ENCODE assay signal across 22 cellular contexts in the genomic region with DNA sequence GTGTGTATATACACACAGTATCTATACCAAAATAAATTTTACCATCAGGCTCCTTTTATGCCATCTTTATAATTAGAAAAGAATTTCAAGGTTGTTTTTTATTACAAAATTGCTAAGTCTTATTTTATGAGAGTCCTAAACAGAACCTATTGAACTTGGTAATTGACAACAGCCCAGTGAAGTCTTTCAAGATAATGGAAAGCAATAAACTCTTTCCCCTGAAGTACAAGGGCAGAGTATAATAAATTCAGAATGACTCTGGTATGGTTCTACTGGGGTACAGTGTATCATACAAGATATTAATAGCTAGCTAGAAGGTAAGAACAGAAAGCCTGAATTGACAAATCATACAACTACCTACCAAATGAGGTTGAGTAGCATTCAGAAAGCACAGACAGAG.
"Had no signal": no experiment of that assay in that cellular context is flagged by ENCODE, and none has a peak within 500 bp of the region (broad histone marks: within the 10 kb centered on the region; RNA-seq: fewer than 3 reads in every experiment).

No MANE protein-coding gene starts in this region.

- H3K27me3 ChIP-seq: colonic mucosa, esophagus muscularis mucosa, right atrium auricular region, upper lobe of left lung had no signal

- H3K27ac ChIP-seq: colonic mucosa, esophagus muscularis mucosa, prostate gland, right atrium auricular region, upper lobe of left lung had no signal

- ATAC-seq: naive thymus-derived CD4-positive, alpha-beta T cell; sciatic nerve; stimulated activated naive B cell treated with anti-CD40 and anti-IgM and Interleukin-4, amounts not matched to agents 10 μg/mL and 1 μg/mL and 100 μg/mL, for 72 hours had no signal

- H3K9me3 ChIP-seq: colonic mucosa, esophagus muscularis mucosa, prostate gland, right atrium auricular region, upper lobe of left lung had no signal

- H3K27ac Mint-ChIP-seq: dendritic cell treated with granulocyte-macrophage colony-stimulating factor and Interleukin-4, amounts not matched to agents 40 ng/mL and 50 ng/mL, for 4 days; immature natural killer cell; memory B cell; naive thymus-derived CD4-positive, alpha-beta T cell; nephron progenitor cell; stimulated activated naive B cell treated with anti-CD40 and anti-IgM and Interleukin-4, amounts not matched to agents 10 μg/mL and 1 μg/mL and 100 μg/mL, for 72 hours had no signal

- H3K4me1 Mint-ChIP-seq: central memory CD8-positive, alpha-beta T cell; memory B cell; naive thymus-derived CD4-positive, alpha-beta T cell; stimulated activated naive B cell treated with anti-CD40 and anti-IgM and Interleukin-4, amounts not matched to agents 10 μg/mL and 1 μg/mL and 100 μg/mL, for 72 hours had no signal

- H3K36me3 ChIP-seq: colonic mucosa, prostate gland, right atrium auricular region, upper lobe of left lung had no signal

- H3K4me3 ChIP-seq: colonic mucosa, esophagus muscularis mucosa, lung, prostate gland, right atrium auricular region, upper lobe of left lung had no signal

- H3K4me1 ChIP-seq: colonic mucosa, esophagus muscularis mucosa, prostate gland, right atrium auricular region, upper lobe of left lung had no signal

- DNase-seq: colonic mucosa; effector memory CD4-positive, alpha-beta T cell; foreskin melanocyte; hypothalamus; immature natural killer cell; islet precursor cell; kidney glomerular epithelial cell; naive thymus-derived CD4-positive, alpha-beta T cell; nephron progenitor cell; nucleus accumbens; stimulated activated CD4-positive, alpha-beta T cell treated with anti-CD3 and anti-CD28 coated beads, Interleukin-4, amount 100 ng/mL, for 4 hours; stimulated activated naive B cell treated with anti-CD40 and anti-IgM and Interleukin-4, amounts not matched to agents 10 μg/mL and 1 μg/mL and 100 μg/mL, for 72 hours; upper lobe of left lung had no signal

- H3K9me3 Mint-ChIP-seq: central memory CD8-positive, alpha-beta T cell; dendritic cell treated with granulocyte-macrophage colony-stimulating factor and Interleukin-4, amounts not matched to agents 40 ng/mL and 50 ng/mL, for 4 days; immature natural killer cell; memory B cell; naive thymus-derived CD4-positive, alpha-beta T cell; nephron progenitor cell; stimulated activated naive B cell treated with anti-CD40 and anti-IgM and Interleukin-4, amounts not matched to agents 10 μg/mL and 1 μg/mL and 100 μg/mL, for 72 hours; stimulated activated naive CD8-positive, alpha-beta T cell treated with anti-CD3 and anti-CD28 coated beads, Interleukin-15, Interleukin-2, amounts not matched to agents 100 ng/mL and 50 ng/mL, for 24 hours had no signal

- H3K4me3 Mint-ChIP-seq: central memory CD8-positive, alpha-beta T cell; dendritic cell treated with granulocyte-macrophage colony-stimulating factor and Interleukin-4, amounts not matched to agents 40 ng/mL and 50 ng/mL, for 4 days; immature natural killer cell; memory B cell; naive thymus-derived CD4-positive, alpha-beta T cell; nephron progenitor cell; stimulated activated naive B cell treated with anti-CD40 and anti-IgM and Interleukin-4, amounts not matched to agents 10 μg/mL and 1 μg/mL and 100 μg/mL, for 72 hours; stimulated activated naive CD8-positive, alpha-beta T cell treated with anti-CD3 and anti-CD28 coated beads, Interleukin-15, Interleukin-2, amounts not matched to agents 100 ng/mL and 50 ng/mL, for 24 hours had no signal

- H3K27me3 Mint-ChIP-seq: central memory CD8-positive, alpha-beta T cell; dendritic cell treated with granulocyte-macrophage colony-stimulating factor and Interleukin-4, amounts not matched to agents 40 ng/mL and 50 ng/mL, for 4 days; memory B cell; naive thymus-derived CD4-positive, alpha-beta T cell; stimulated activated naive B cell treated with anti-CD40 and anti-IgM and Interleukin-4, amounts not matched to agents 10 μg/mL and 1 μg/mL and 100 μg/mL, for 72 hours; stimulated activated naive CD8-positive, alpha-beta T cell treated with anti-CD3 and anti-CD28 coated beads, Interleukin-15, Interleukin-2, amounts not matched to agents 100 ng/mL and 50 ng/mL, for 24 hours had no signal
